23 cellular contexts compared by ENCODE assay signal in genomic region chr11:35153280-35153679, GRCh38. TPM values are rescaled to one million over a fixed set of nuclear protein-coding genes. Genes with fewer than 3 reads are reported as not detected.
DNase-seq lines count a peak whose midpoint lies in the region; FAIRE-seq and TF ChIP-seq lines count a peak whose summit lies in the region.
"Had no signal": no experiment of that assay in that cellular context is flagged by ENCODE, and none has a peak within 500 bp of the region (broad histone marks: within the 10 kb centered on the region; RNA-seq: fewer than 3 reads in every experiment).

No MANE protein-coding gene starts in this region.

- FAIRE-seq in GM12892 (lab: Jason Lieb, UNC) = peak; percentile 79
- FAIRE-seq: A204.1, small intestine had no signal

- H3K9me3 ChIP-seq in skeletal muscle tissue (ENCODE audit: control insufficient read depth in 3 of 3, low read length in 3 of 3) (no peaks in the 10 kb centered on the region), spleen (no peaks in the 10 kb centered on the region)
- H3K9me3 ChIP-seq: prostate gland had no signal

- no peaks in the 10 kb centered on the region for H3K27me3 Mint-ChIP-seq in activated CD4-positive, alpha-beta T cell treated with anti-CD3 and anti-CD28 coated beads, Interleukin-2, amount 10 ng/mL, durations not matched to agents 24 days and 14 days
- H3K27me3 Mint-ChIP-seq in activated T-helper 2 cell treated with anti-CD3 and anti-CD28 coated beads, Interferon-gamma antibody, Interleukin-2, Interleukin-4, amounts not matched to agents 10 μg/mL and 5 μg/mL and 100 μg/mL, durations not matched to agents 14 hours and 24 hours and 36 hours (ENCODE audit: low read depth) = no peaks in the 10 kb centered on the region

- H3K4me1 Mint-ChIP-seq in activated CD4-positive, alpha-beta T cell treated with anti-CD3 and anti-CD28 coated beads, Interleukin-2, amount 10 ng/mL, durations not matched to agents 24 days and 14 days = peaks cover 83% of the 10 kb centered on the region
- H3K4me1 Mint-ChIP-seq in activated T-helper 2 cell treated with anti-CD3 and anti-CD28 coated beads, Interferon-gamma antibody, Interleukin-2, Interleukin-4, amounts not matched to agents 10 μg/mL and 5 μg/mL and 100 μg/mL, durations not matched to agents 14 hours and 24 hours and 36 hours (ENCODE audit: low read depth) = peaks cover 72% of the 10 kb centered on the region

- WGBS in spleen, 5 donors = 74 to 93% (median 89%) methylated on average over 2 of the region's 2 CpGs

- H3K36me3 Mint-ChIP-seq in activated CD4-positive, alpha-beta T cell treated with anti-CD3 and anti-CD28 coated beads, Interleukin-2, amount 10 ng/mL, durations not matched to agents 24 days and 14 days (ENCODE audit: low read depth) = peaks cover 89% of the 10 kb centered on the region
- H3K36me3 Mint-ChIP-seq in activated T-helper 2 cell treated with anti-CD3 and anti-CD28 coated beads, Interferon-gamma antibody, Interleukin-2, Interleukin-4, amounts not matched to agents 10 μg/mL and 5 μg/mL and 100 μg/mL, durations not matched to agents 14 hours and 24 hours and 36 hours (ENCODE audit: low read depth) = peaks cover 94% of the 10 kb centered on the region

- H3K36me3 ChIP-seq in skeletal muscle tissue (ENCODE audit: control insufficient read depth in 3 of 3, insufficient read depth in 3 of 3, low read length in 3 of 3) = no peaks in the 10 kb centered on the region
- peaks cover 0 to 45% (median 0%) of the 10 kb centered on the region in 6 donors for H3K36me3 ChIP-seq in spleen
- H3K36me3 ChIP-seq: prostate gland, SJCRH30 had no signal

- H3K4me3 Mint-ChIP-seq in activated CD4-positive, alpha-beta T cell treated with anti-CD3 and anti-CD28 coated beads, Interleukin-2, amount 10 ng/mL, durations not matched to agents 24 days and 14 days = peak overlapping the region; percentile 61
- no peak overlapping the region for H3K4me3 Mint-ChIP-seq in activated T-helper 2 cell treated with anti-CD3 and anti-CD28 coated beads, Interferon-gamma antibody, Interleukin-2, Interleukin-4, amounts not matched to agents 10 μg/mL and 5 μg/mL and 100 μg/mL, durations not matched to agents 14 hours and 24 hours and 36 hours (ENCODE audit: low read depth)
- H3K4me3 Mint-ChIP-seq: nephron progenitor cell had no signal

- no peaks in the 10 kb centered on the region for H3K27me3 ChIP-seq in skeletal muscle tissue (ENCODE audit: control insufficient read depth in 3 of 3, insufficient read depth in 3 of 3, low read length in 3 of 3)
- no peaks in the 10 kb centered on the region for H3K27me3 ChIP-seq in spleen (replicated peaks in 1 of 7)
- H3K27me3 ChIP-seq: BLaER1 treated with 17β-estradiol and CSF1 and Interleukin-3, amounts not matched to agents 10 nM and 100 nM; heart right ventricle; SJCRH30 had no signal

- H3K9me3 Mint-ChIP-seq in activated CD4-positive, alpha-beta T cell treated with anti-CD3 and anti-CD28 coated beads, Interleukin-2, amount 10 ng/mL, durations not matched to agents 24 days and 14 days = peaks cover 31% of the 10 kb centered on the region
- no peaks in the 10 kb centered on the region for H3K9me3 Mint-ChIP-seq in activated T-helper 2 cell treated with anti-CD3 and anti-CD28 coated beads, Interferon-gamma antibody, Interleukin-2, Interleukin-4, amounts not matched to agents 10 μg/mL and 5 μg/mL and 100 μg/mL, durations not matched to agents 14 hours and 24 hours and 36 hours
- H3K9me3 Mint-ChIP-seq: nephron progenitor cell had no signal

- TF ChIP-seq POLR2A in GM12892 (IDR thresholded peaks at IDR 0.05; ENCODE audit: low read depth, low read length) (no peak), spleen (IDR thresholded peaks at IDR 0.05) (no peak)

- peak overlapping the region; percentile 86 for H3K27ac Mint-ChIP-seq in activated CD4-positive, alpha-beta T cell treated with anti-CD3 and anti-CD28 coated beads, Interleukin-2, amount 10 ng/mL, durations not matched to agents 24 days and 14 days
- peak overlapping the region; percentile 67 for H3K27ac Mint-ChIP-seq in activated T-helper 2 cell treated with anti-CD3 and anti-CD28 coated beads, Interferon-gamma antibody, Interleukin-2, Interleukin-4, amounts not matched to agents 10 μg/mL and 5 μg/mL and 100 μg/mL, durations not matched to agents 14 hours and 24 hours and 36 hours
- H3K27ac Mint-ChIP-seq: nephron progenitor cell had no signal

- intact Hi-C loops in activated CD4-positive, alpha-beta T cell treated with anti-CD3 and anti-CD28 coated beads, Interleukin-2, amount 10 ng/mL, durations not matched to agents 24 days and 14 days (cut with micrococcal nuclease) = no loop called here
- intact Hi-C loops in activated T-helper 2 cell treated with anti-CD3 and anti-CD28 coated beads, Interferon-gamma antibody, Interleukin-2, Interleukin-4, amounts not matched to agents 10 μg/mL and 5 μg/mL and 100 μg/mL, durations not matched to agents 14 hours and 24 hours and 36 hours (cut with micrococcal nuclease) = no loop called here
- intact Hi-C loops in spleen (cut with DNase I; ENCODE audit: low total_unique reads) = no loop called here

- no peak for DNase-seq in activated CD4-positive, alpha-beta T cell treated with anti-CD3 and anti-CD28 coated beads, Interleukin-2, amount 10 ng/mL, durations not matched to agents 24 days and 14 days
- DNase-seq in activated CD4-positive, alpha-beta T cell treated with anti-CD3 and anti-CD28 coated beads, Interleukin-2, amount 50 U/mL, for 48 hours = no peak
- no peak for DNase-seq in GM12892 (ENCODE audit: insufficient read length)
- no peak for DNase-seq in activated T-helper 2 cell treated with anti-CD3 and anti-CD28 coated beads, Interferon-gamma antibody, Interleukin-2, Interleukin-4, amounts not matched to agents 10 μg/mL and 5 μg/mL and 100 μg/mL, durations not matched to agents 14 hours and 24 hours and 36 hours (ENCODE audit: low spot score)
- DNase-seq in ecto neural progenitor cell (ENCODE audit: low spot score) = no peak
- DNase-seq in spleen = no peak
- no peak for DNase-seq in glomerular visceral epithelial cell (ENCODE audit: extremely low spot score)
- DNase-seq: activated CD4-positive, alpha-beta T cell treated with anti-CD3 and anti-CD28 coated beads for 1 hour; DMS53; heart right ventricle; mammary epithelial cell; NCI-H1417 treated with DMSO at 0.1 percent for 48 hours; NCI-H2171; NCI-H69; nephron progenitor cell; SJCRH30; small intestine; stimulated activated CD4-positive, alpha-beta T cell treated with anti-CD3 and anti-CD28 coated beads, Interleukin-4, amount 100 ng/mL, for 4 hours; T-helper 9 cell had no signal

- TF ChIP-seq CTCF in spleen (IDR thresholded peaks at IDR 0.05 in 8 of 11, conservative IDR thresholded peaks at IDR 0.05 in 3 of 11) = no peak

- H3K4me1 ChIP-seq in skeletal muscle tissue (ENCODE audit: control insufficient read depth in 3 of 3, insufficient read depth in 3 of 3, low read length in 3 of 3) (peaks cover 8 to 20% (median 18%) of the 10 kb centered on the region in 3 donors), spleen (peaks cover 30 to 100% (median 76%) of the 10 kb centered on the region in 6 donors)
- H3K4me1 ChIP-seq: prostate gland had no signal

- H3K4me3 ChIP-seq in skeletal muscle tissue (ENCODE audit: low read length in 3 of 3) (no peak overlapping the region), spleen (no peak overlapping the region)
- H3K4me3 ChIP-seq: BLaER1 treated with 17β-estradiol and CSF1 and Interleukin-3, amounts not matched to agents 10 nM and 100 nM; heart right ventricle; prostate gland; SJCRH30 had no signal

- no peak overlapping the region for H3K9ac ChIP-seq in skeletal muscle tissue (ENCODE audit: low read depth in 1 of 3, low read length in 3 of 3)
- H3K9ac ChIP-seq: BLaER1 treated with 17β-estradiol and CSF1 and Interleukin-3, amounts not matched to agents 10 nM and 100 nM had no signal

- H3K27ac ChIP-seq in skeletal muscle tissue (ENCODE audit: low read depth, low read length) (peak overlapping the region; percentile 4), spleen (peak overlapping the region in 2 of 8 donors; percentile 6 to 39)
- H3K27ac ChIP-seq: heart right ventricle, prostate gland, SJCRH30 had no signal

RNA-seq across cellular contexts. Expression of gene CD44, which starts 14.3 kb away (rescaled TPM):
- total RNA-seq in activated CD4-positive, alpha-beta T cell treated with anti-CD3 and anti-CD28 coated beads, Interleukin-2, amount 10 ng/mL, durations not matched to agents 24 days and 14 days = 488 and 489 TPM in 2 replicates
- 449 TPM for polyA plus RNA-seq in GM12892 (2012; ENCODE audit: missing spikeins)
- total RNA-seq in activated T-helper 2 cell treated with anti-CD3 and anti-CD28 coated beads, Interferon-gamma antibody, Interleukin-2, Interleukin-4, amounts not matched to agents 10 μg/mL and 5 μg/mL and 100 μg/mL, durations not matched to agents 14 hours and 24 hours and 36 hours = 232 and 249 TPM in 2 replicates
- total RNA-seq in skeletal muscle tissue (133 TPM), spleen (100 to 1,000 TPM; 200 to 521 (median 348) TPM)
- 100 to 1,000 TPM in 1 of 3 donors, 10 to 100 TPM in 2; 60.9 to 103 (median 71.8) TPM for polyA plus RNA-seq in spleen
